In the genomic region with DNA sequence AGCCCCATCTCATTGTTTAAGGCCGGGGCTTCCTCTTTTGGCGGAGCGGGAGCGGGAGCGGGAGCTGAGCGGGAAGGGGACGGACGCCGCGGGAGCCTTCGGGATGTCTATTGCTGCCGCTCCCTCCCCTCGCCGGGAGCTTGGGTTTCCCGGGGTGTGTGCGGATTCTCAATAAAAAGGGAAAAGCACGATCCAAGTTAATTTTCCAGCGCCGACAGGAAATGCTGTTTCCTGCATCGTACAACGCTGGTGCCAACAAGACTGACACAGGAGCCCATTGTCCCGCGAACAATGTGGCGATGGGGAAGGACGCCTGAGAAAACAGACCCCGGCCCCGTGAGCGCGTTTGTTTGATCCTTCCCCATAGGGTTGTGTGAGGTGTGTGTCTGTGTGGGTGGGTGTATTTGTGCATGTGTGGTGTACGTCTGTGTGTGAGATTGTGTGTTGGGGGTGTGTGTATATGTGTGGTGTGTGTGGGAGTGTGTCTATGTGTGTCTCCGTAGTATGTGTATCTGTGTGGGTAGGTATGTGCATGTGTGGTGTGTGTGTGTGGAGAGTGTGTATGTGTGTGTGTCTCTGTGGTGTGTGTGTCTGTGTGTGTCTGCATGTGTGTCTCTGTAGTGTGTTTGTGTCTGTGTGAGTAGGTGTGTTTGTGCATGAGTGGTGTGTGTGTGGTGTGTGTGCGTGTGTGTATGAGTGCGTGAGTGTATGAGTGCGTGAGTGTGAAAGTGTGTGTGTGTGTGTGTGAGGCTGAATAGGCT, we compare ENCODE assay signal across 1 cellular context.
TF ChIP-seq lines count a peak whose summit lies in the region.

No MANE protein-coding gene starts in this region.

TF ChIP-seq in GM12878, 131 proteins besides CTCF, POLR2A, EP300 and RAD21 (continued from another document and continues in another):
- TF ChIP-seq, protein P1, sequence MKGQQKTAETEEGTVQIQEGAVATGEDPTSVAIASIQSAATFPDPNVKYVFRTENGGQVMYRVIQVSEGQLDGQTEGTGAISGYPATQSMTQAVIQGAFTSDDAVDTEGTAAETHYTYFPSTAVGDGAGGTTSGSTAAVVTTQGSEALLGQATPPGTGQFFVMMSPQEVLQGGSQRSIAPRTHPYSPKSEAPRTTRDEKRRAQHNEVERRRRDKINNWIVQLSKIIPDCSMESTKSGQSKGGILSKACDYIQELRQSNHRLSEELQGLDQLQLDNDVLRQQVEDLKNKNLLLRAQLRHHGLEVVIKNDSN (IDR thresholded peaks at IDR 0.05; ENCODE audit: borderline replicate concordance, extremely low read length, insufficient read depth, low read depth, low read length), result no peak
- no peak for TF ChIP-seq KAT2A (conservative IDR thresholded peaks at IDR 0.05; ENCODE audit: control insufficient read depth, low read depth, low read length)
- TF ChIP-seq SMARCA5 (IDR thresholded peaks at IDR 0.05), result no peak
- TF ChIP-seq, protein P2, sequence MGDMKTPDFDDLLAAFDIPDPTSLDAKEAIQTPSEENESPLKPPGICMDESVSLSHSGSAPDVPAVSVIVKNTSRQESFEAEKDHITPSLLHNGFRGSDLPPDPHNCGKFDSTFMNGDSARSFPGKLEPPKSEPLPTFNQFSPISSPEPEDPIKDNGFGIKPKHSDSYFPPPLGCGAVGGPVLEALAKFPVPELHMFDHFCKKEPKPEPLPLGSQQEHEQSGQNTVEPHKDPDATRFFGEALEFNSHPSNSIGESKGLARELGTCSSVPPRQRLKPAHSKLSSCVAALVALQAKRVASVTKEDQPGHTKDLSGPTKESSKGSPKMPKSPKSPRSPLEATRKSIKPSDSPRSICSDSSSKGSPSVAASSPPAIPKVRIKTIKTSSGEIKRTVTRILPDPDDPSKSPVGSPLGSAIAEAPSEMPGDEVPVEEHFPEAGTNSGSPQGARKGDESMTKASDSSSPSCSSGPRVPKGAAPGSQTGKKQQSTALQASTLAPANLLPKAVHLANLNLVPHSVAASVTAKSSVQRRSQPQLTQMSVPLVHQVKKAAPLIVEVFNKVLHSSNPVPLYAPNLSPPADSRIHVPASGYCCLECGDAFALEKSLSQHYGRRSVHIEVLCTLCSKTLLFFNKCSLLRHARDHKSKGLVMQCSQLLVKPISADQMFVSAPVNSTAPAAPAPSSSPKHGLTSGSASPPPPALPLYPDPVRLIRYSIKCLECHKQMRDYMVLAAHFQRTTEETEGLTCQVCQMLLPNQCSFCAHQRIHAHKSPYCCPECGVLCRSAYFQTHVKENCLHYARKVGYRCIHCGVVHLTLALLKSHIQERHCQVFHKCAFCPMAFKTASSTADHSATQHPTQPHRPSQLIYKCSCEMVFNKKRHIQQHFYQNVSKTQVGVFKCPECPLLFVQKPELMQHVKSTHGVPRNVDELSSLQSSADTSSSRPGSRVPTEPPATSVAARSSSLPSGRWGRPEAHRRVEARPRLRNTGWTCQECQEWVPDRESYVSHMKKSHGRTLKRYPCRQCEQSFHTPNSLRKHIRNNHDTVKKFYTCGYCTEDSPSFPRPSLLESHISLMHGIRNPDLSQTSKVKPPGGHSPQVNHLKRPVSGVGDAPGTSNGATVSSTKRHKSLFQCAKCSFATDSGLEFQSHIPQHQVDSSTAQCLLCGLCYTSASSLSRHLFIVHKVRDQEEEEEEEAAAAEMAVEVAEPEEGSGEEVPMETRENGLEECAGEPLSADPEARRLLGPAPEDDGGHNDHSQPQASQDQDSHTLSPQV (IDR thresholded peaks at IDR 0.05), result no peak
- TF ChIP-seq, protein P3, sequence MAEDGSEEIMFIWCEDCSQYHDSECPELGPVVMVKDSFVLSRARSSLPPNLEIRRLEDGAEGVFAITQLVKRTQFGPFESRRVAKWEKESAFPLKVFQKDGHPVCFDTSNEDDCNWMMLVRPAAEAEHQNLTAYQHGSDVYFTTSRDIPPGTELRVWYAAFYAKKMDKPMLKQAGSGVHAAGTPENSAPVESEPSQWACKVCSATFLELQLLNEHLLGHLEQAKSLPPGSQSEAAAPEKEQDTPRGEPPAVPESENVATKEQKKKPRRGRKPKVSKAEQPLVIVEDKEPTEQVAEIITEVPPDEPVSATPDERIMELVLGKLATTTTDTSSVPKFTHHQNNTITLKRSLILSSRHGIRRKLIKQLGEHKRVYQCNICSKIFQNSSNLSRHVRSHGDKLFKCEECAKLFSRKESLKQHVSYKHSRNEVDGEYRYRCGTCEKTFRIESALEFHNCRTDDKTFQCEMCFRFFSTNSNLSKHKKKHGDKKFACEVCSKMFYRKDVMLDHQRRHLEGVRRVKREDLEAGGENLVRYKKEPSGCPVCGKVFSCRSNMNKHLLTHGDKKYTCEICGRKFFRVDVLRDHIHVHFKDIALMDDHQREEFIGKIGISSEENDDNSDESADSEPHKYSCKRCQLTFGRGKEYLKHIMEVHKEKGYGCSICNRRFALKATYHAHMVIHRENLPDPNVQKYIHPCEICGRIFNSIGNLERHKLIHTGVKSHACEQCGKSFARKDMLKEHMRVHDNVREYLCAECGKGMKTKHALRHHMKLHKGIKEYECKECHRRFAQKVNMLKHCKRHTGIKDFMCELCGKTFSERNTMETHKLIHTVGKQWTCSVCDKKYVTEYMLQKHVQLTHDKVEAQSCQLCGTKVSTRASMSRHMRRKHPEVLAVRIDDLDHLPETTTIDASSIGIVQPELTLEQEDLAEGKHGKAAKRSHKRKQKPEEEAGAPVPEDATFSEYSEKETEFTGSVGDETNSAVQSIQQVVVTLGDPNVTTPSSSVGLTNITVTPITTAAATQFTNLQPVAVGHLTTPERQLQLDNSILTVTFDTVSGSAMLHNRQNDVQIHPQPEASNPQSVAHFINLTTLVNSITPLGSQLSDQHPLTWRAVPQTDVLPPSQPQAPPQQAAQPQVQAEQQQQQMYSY (CRISPR knock-in tag; IDR thresholded peaks at IDR 0.05), result no peak
- TF ChIP-seq, protein P4, sequence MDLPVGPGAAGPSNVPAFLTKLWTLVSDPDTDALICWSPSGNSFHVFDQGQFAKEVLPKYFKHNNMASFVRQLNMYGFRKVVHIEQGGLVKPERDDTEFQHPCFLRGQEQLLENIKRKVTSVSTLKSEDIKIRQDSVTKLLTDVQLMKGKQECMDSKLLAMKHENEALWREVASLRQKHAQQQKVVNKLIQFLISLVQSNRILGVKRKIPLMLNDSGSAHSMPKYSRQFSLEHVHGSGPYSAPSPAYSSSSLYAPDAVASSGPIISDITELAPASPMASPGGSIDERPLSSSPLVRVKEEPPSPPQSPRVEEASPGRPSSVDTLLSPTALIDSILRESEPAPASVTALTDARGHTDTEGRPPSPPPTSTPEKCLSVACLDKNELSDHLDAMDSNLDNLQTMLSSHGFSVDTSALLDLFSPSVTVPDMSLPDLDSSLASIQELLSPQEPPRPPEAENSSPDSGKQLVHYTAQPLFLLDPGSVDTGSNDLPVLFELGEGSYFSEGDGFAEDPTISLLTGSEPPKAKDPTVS (IDR thresholded peaks at IDR 0.05; ENCODE audit: low read depth, low read length), result no peak
- no peak for TF ChIP-seq HDAC2 (IDR thresholded peaks at IDR 0.05)
- TF ChIP-seq SPI1 (IDR thresholded peaks at IDR 0.05; ENCODE audit: borderline replicate concordance, insufficient read depth, low read depth, low read length), result peak; percentile 61; the same call in 1 of the 2 replicates
- no peak for TF ChIP-seq DPF2 (IDR thresholded peaks at IDR 0.05)
- TF ChIP-seq CBFB (IDR thresholded peaks at IDR 0.05; ENCODE audit: low read depth), result no peak
- TF ChIP-seq MTA2 (IDR thresholded peaks at IDR 0.05; ENCODE audit: low read depth), result no peak
- TF ChIP-seq TAF1 (IDR thresholded peaks at IDR 0.05; ENCODE audit: borderline replicate concordance, low read depth, low read length), result no peak
- TF ChIP-seq CREM (IDR thresholded peaks at IDR 0.05; ENCODE audit: low read depth), result no peak
- TF ChIP-seq IKZF2 (IDR thresholded peaks at IDR 0.05), result 0 out of 4 replicates have a peak, but pooled peaks of 1 of the 2 experiments have one; percentile 22
- TF ChIP-seq ZNF622 (IDR thresholded peaks at IDR 0.05), result no peak
- TF ChIP-seq, protein P5, sequence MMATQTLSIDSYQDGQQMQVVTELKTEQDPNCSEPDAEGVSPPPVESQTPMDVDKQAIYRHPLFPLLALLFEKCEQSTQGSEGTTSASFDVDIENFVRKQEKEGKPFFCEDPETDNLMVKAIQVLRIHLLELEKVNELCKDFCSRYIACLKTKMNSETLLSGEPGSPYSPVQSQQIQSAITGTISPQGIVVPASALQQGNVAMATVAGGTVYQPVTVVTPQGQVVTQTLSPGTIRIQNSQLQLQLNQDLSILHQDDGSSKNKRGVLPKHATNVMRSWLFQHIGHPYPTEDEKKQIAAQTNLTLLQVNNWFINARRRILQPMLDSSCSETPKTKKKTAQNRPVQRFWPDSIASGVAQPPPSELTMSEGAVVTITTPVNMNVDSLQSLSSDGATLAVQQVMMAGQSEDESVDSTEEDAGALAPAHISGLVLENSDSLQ (IDR thresholded peaks at IDR 0.05), result no peak
- TF ChIP-seq, protein P6, sequence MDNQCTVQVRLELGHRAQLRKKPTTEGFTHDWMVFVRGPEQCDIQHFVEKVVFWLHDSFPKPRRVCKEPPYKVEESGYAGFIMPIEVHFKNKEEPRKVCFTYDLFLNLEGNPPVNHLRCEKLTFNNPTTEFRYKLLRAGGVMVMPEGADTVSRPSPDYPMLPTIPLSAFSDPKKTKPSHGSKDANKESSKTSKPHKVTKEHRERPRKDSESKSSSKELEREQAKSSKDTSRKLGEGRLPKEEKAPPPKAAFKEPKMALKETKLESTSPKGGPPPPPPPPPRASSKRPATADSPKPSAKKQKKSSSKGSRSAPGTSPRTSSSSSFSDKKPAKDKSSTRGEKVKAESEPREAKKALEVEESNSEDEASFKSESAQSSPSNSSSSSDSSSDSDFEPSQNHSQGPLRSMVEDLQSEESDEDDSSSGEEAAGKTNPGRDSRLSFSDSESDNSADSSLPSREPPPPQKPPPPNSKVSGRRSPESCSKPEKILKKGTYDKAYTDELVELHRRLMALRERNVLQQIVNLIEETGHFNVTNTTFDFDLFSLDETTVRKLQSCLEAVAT (IDR thresholded peaks at IDR 0.05), result peak; percentile 72
- peak; percentile 24 for TF ChIP-seq NR2C2 (IDR thresholded peaks at IDR 0.05; ENCODE audit: borderline replicate concordance, control insufficient read depth, insufficient read length, low read depth)
- TF ChIP-seq ATF7 (IDR thresholded peaks at IDR 0.05; ENCODE audit: low read depth), result 0 out of 2 replicates have a peak, but pooled peaks have one; percentile 16
- TF ChIP-seq IKZF1 (conservative IDR thresholded peaks at IDR 0.05), result peak; percentile 67
- TF ChIP-seq ESRRA (IDR thresholded peaks at IDR 0.05; ENCODE audit: low read length), result no peak
- TF ChIP-seq ETV6 (conservative IDR thresholded peaks at IDR 0.05 in 1 of 2, IDR thresholded peaks at IDR 0.05 in 1 of 2; ENCODE audit: borderline replicate concordance in 1 of 2, low read depth in 1 of 2), result no peak
- TF ChIP-seq, protein P7, sequence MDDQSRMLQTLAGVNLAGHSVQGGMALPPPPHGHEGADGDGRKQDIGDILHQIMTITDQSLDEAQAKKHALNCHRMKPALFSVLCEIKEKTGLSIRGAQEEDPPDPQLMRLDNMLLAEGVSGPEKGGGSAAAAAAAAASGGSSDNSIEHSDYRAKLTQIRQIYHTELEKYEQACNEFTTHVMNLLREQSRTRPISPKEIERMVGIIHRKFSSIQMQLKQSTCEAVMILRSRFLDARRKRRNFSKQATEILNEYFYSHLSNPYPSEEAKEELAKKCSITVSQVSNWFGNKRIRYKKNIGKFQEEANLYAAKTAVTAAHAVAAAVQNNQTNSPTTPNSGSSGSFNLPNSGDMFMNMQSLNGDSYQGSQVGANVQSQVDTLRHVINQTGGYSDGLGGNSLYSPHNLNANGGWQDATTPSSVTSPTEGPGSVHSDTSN (IDR thresholded peaks at IDR 0.05; ENCODE audit: insufficient replicate concordance, low read depth, low read length), result no peak
- TF ChIP-seq SUPT20H (IDR thresholded peaks at IDR 0.05; ENCODE audit: borderline replicate concordance, control insufficient read depth, low read depth, low read length), result no peak
- TF ChIP-seq MEF2B (IDR thresholded peaks at IDR 0.05; ENCODE audit: partially characterized antibody, poor library complexity, severe bottlenecking), result no peak
- TF ChIP-seq HDGF (IDR thresholded peaks at IDR 0.05), result peak; percentile 96
- no peak for TF ChIP-seq RAD51 (IDR thresholded peaks at IDR 0.05)
- no peak for TF ChIP-seq BACH1 (IDR thresholded peaks at IDR 0.05; ENCODE audit: borderline replicate concordance)
- no peak for TF ChIP-seq SIX5 (IDR thresholded peaks at IDR 0.05; ENCODE audit: low read depth, low read length, severe bottlenecking)
- TF ChIP-seq GATAD2B (conservative IDR thresholded peaks at IDR 0.05; ENCODE audit: low read depth), result no peak
- TF ChIP-seq TBL1XR1 (IDR thresholded peaks at IDR 0.05; ENCODE audit: low read depth, low read length), result no peak
- TF ChIP-seq SIN3A (IDR thresholded peaks at IDR 0.05; ENCODE audit: low read depth, low read length), result no peak
- no peak for TF ChIP-seq NR2F1 (conservative IDR thresholded peaks at IDR 0.05)
- TF ChIP-seq, protein P8, sequence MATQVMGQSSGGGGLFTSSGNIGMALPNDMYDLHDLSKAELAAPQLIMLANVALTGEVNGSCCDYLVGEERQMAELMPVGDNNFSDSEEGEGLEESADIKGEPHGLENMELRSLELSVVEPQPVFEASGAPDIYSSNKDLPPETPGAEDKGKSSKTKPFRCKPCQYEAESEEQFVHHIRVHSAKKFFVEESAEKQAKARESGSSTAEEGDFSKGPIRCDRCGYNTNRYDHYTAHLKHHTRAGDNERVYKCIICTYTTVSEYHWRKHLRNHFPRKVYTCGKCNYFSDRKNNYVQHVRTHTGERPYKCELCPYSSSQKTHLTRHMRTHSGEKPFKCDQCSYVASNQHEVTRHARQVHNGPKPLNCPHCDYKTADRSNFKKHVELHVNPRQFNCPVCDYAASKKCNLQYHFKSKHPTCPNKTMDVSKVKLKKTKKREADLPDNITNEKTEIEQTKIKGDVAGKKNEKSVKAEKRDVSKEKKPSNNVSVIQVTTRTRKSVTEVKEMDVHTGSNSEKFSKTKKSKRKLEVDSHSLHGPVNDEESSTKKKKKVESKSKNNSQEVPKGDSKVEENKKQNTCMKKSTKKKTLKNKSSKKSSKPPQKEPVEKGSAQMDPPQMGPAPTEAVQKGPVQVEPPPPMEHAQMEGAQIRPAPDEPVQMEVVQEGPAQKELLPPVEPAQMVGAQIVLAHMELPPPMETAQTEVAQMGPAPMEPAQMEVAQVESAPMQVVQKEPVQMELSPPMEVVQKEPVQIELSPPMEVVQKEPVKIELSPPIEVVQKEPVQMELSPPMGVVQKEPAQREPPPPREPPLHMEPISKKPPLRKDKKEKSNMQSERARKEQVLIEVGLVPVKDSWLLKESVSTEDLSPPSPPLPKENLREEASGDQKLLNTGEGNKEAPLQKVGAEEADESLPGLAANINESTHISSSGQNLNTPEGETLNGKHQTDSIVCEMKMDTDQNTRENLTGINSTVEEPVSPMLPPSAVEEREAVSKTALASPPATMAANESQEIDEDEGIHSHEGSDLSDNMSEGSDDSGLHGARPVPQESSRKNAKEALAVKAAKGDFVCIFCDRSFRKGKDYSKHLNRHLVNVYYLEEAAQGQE (IDR thresholded peaks at IDR 0.05; ENCODE audit: low read depth, low read length), result no peak
- TF ChIP-seq ZBED1 (IDR thresholded peaks at IDR 0.05; ENCODE audit: borderline replicate concordance), result no peak
- TF ChIP-seq SUZ12 (IDR thresholded peaks at IDR 0.05; ENCODE audit: unreplicated experiment), result peak; percentile 66
- TF ChIP-seq FOXM1 (IDR thresholded peaks at IDR 0.05; ENCODE audit: low read depth, low read length), result no peak
- TF ChIP-seq ZNF274 (IDR thresholded peaks at IDR 0.05; ENCODE audit: insufficient read depth, insufficient read length), result no peak
- TF ChIP-seq RFX5 (IDR thresholded peaks at IDR 0.05; ENCODE audit: low read depth, low read length), result no peak
- no peak for TF ChIP-seq RB1 (IDR thresholded peaks at IDR 0.05; ENCODE audit: borderline replicate concordance)
- TF ChIP-seq RCOR1 (conservative IDR thresholded peaks at IDR 0.05; ENCODE audit: low read depth, low read length), result no peak
- TF ChIP-seq CHD1 (IDR thresholded peaks at IDR 0.05; ENCODE audit: low read depth, low read length), result no peak
